In genomic region chr2:38217401-38218188, GRCh38 we compare ENCODE assay signal across 25 cellular contexts.
DNase-seq lines count a peak whose midpoint lies in the region; TF ChIP-seq lines count a peak whose summit lies in the region.
"Had no signal": no experiment of that assay in that cellular context is flagged by ENCODE, and none has a peak within 500 bp of the region (broad histone marks: within the 10 kb centered on the region; RNA-seq: fewer than 3 reads in every experiment).

No MANE protein-coding gene starts in this region.

- H3K27me3 ChIP-seq in rectal smooth muscle tissue (ENCODE audit: control insufficient read depth, insufficient read depth, low read length): no peaks in the 10 kb centered on the region
- H3K27me3 ChIP-seq: BLaER1 treated with 17β-estradiol and CSF1 and Interleukin-3, amounts not matched to agents 10 nM and 100 nM had no signal

- peak; percentile 97 for DNase-seq in NCI-H1694 treated with DMSO at 0.1 percent for 48 hours (lab: John Stamatoyannopoulos, UW)
- DNase-seq in fibroblast of pulmonary artery (ENCODE audit: low read depth): peak; percentile 14
- no peak for DNase-seq in globus pallidus (ENCODE audit: low spot score)
- DNase-seq in kidney glomerular epithelial cell (lab: John Stamatoyannopoulos, UW): no peak
- no peak for DNase-seq in activated CD8-positive, alpha-beta memory T cell treated with anti-CD3 and anti-CD28 coated beads, Interleukin-2, amount 50 U/mL, for 4 hours
- DNase-seq: activated CD4-positive, alpha-beta T cell treated with anti-CD3 and anti-CD28 coated beads, Interleukin-2, amount 10 ng/mL, durations not matched to agents 24 days and 14 days; activated naive CD4-positive, alpha-beta T cell; Caco-2; head of caudate nucleus; lower lobe of right lung; MM.1S; mucosa of descending colon; NCI-H1105 treated with DMSO at 0.1 percent for 48 hours; NCI-H2029 treated with DMSO at 0.1 percent for 48 hours; NCI-H226; right cardiac atrium; stimulated activated CD8-positive, alpha-beta memory T cell treated with anti-CD3 and anti-CD28 coated beads, Interleukin-4, amount 100 ng/mL, for 48 hours; stimulated activated naive CD8-positive, alpha-beta T cell treated with anti-CD3 and anti-CD28 coated beads, Interleukin-15, amount 100 ng/mL, for 72 hours; T1000; tibial artery had no signal

- H3K4me3 ChIP-seq in fibroblast of pulmonary artery (replicated peaks; ENCODE audit: low read depth, low read length) (no peak overlapping the region), rectal smooth muscle tissue (ENCODE audit: low read length) (no peak overlapping the region)
- H3K4me3 ChIP-seq: BLaER1 treated with 17β-estradiol and CSF1 and Interleukin-3, amounts not matched to agents 10 nM and 100 nM; lower lobe of right lung; mucosa of descending colon; tibial artery had no signal

- no peak for TF ChIP-seq CTCF in C4-2B (conservative IDR thresholded peaks at IDR 0.05)
- TF ChIP-seq CTCF in fibroblast of pulmonary artery (IDR thresholded peaks at IDR 0.05; ENCODE audit: low read length, missing control alignments): no peak

- no peaks in the 10 kb centered on the region for H3K36me3 ChIP-seq in rectal smooth muscle tissue (ENCODE audit: control insufficient read depth, insufficient read depth, low read length)
- H3K36me3 ChIP-seq: BLaER1 treated with 17β-estradiol and CSF1 and Interleukin-3, amounts not matched to agents 10 nM and 100 nM; lower lobe of right lung; tibial artery had no signal

- H3K27ac ChIP-seq in C4-2B: peak overlapping the region; percentile 70; the same call in 1 of the 2 replicates
- peak overlapping the region; percentile 64 for H3K27ac ChIP-seq in rectal smooth muscle tissue (ENCODE audit: low read depth, low read length)
- H3K27ac ChIP-seq: BLaER1 treated with 17β-estradiol and CSF1 and Interleukin-3, amounts not matched to agents 10 nM and 100 nM; lower lobe of right lung; parathyroid adenoma; tibial artery; VCaP had no signal

- peaks cover 17% of the 10 kb centered on the region for H3K4me1 ChIP-seq in rectal smooth muscle tissue (ENCODE audit: control insufficient read depth, insufficient read depth, low read length)
- H3K4me1 ChIP-seq: lower lobe of right lung, parathyroid adenoma, tibial artery had no signal

- no peak overlapping the region for H3K9ac ChIP-seq in rectal smooth muscle tissue (ENCODE audit: low read length)
- H3K9ac ChIP-seq: BLaER1 treated with 17β-estradiol and CSF1 and Interleukin-3, amounts not matched to agents 10 nM and 100 nM; parathyroid adenoma had no signal

Comparison
In these comparisons a context has a peak if more than half of its experiments do, and no peak if none do; other contexts are left out.
1. DNase-seq: peak in NCI-H1694 treated with DMSO at 0.1 percent for 48 hours (single experiment) and fibroblast of pulmonary artery (single experiment); none in globus pallidus (single experiment), kidney glomerular epithelial cell (single experiment) and activated CD8-positive, alpha-beta memory T cell treated with anti-CD3 and anti-CD28 coated beads, Interleukin-2, amount 50 U/mL, for 4 hours (single experiment).